In genomic region chr17:19383681-19384470, GRCh38 we compare ENCODE assay signal across 11 cellular contexts. TPM values are rescaled to one million over a fixed set of nuclear protein-coding genes. Genes with fewer than 3 reads are reported as not detected.
A peak's percentile ranks its signal among the peaks of the same experiment; 100 is the strongest.
DNase-seq lines count a peak whose midpoint lies in the region; ATAC-seq and TF ChIP-seq lines count a peak whose summit lies in the region.
"Had no signal": no experiment of that assay in that cellular context is flagged by ENCODE, and none has a peak within 500 bp of the region (broad histone marks: within the 10 kb centered on the region; RNA-seq: fewer than 3 reads in every experiment).

No MANE protein-coding gene starts in this region.

- H3K27ac ChIP-seq in dorsolateral prefrontal cortex (peak overlapping the region; percentile 5 to 93 (median 81)), testis (peak overlapping the region; percentile 79 to 87)

- peaks cover 55% of the 10 kb centered on the region for H3K4me1 ChIP-seq in testis

- H3K4me1 Mint-ChIP-seq in mesothelial cell of epicardium, result peaks cover 59% of the 10 kb centered on the region

- H3K4me3 ChIP-seq in MG63 (no peak overlapping the region), dorsolateral prefrontal cortex (peak overlapping the region in 1 of 59 donors; percentile 42), testis (no peak overlapping the region)

- intact Hi-C loops in dorsolateral prefrontal cortex (cut with DNase I) (loop anchor here in 1 of 2 donors (5.0 to 10.0 kb wide), 3 partner anchors 63 to 261 kb away; partner anchors contain the start of gene ALDH3A2), testis (cut with DNase I; ENCODE audit: low total_unique reads) (no loop called here)

- no peaks in the 10 kb centered on the region for H3K27me3 Mint-ChIP-seq in mesothelial cell of epicardium (ENCODE audit: low read depth)

- no peaks in the 10 kb centered on the region for H3K9me3 ChIP-seq in MG63
- no peaks in the 10 kb centered on the region for H3K9me3 ChIP-seq in testis

- peak overlapping the region; percentile 68 for H3K27ac Mint-ChIP-seq in mesothelial cell of epicardium

- ATAC-seq in HG03439 (IDR thresholded peaks at IDR 0.05; ENCODE audit: unreplicated experiment), result no peak

- no peak for TF ChIP-seq CTCF in dorsolateral prefrontal cortex (IDR thresholded peaks at IDR 0.05 in 54 of 56, conservative IDR thresholded peaks at IDR 0.05 in 2 of 56; ENCODE audit: low read depth in 1 of 56, partially characterized antibody in 56 of 56)
- TF ChIP-seq CTCF in mesothelial cell of epicardium (IDR thresholded peaks at IDR 0.05; ENCODE audit: unreplicated experiment), result no peak
- TF ChIP-seq CTCF in testis (IDR thresholded peaks at IDR 0.05), result no peak

- peaks cover 18% of the 10 kb centered on the region for H3K36me3 Mint-ChIP-seq in mesothelial cell of epicardium

- H3K36me3 ChIP-seq in MG63 (peaks cover 20% of the 10 kb centered on the region), testis (ENCODE audit: low read depth, missing control alignments) (no peaks in the 10 kb centered on the region)

- H3K27me3 ChIP-seq in MG63 (no peaks in the 10 kb centered on the region), dorsolateral prefrontal cortex (no peaks in the 10 kb centered on the region), testis (no peaks in the 10 kb centered on the region)

- 81 to 90% methylated on average over 3 to 6 of the region's 6 CpGs for WGBS in testis, 2 donors

- peak overlapping the region; percentile 75 for H3K4me3 Mint-ChIP-seq in mesothelial cell of epicardium

- no peak for TF ChIP-seq POLR2A in testis (IDR thresholded peaks at IDR 0.05)

- H3K9me3 Mint-ChIP-seq in mesothelial cell of epicardium, result no peaks in the 10 kb centered on the region

- peak; percentile 40 for DNase-seq in MG63
- DNase-seq in dorsolateral prefrontal cortex, result peak in 2 of 10 donors; percentile 20 to 25
- DNase-seq in mesothelial cell of epicardium (ENCODE audit: low spot score in 2 of 2, unreplicated experiment in 2 of 2), result no peak
- no peak for DNase-seq in testis
- DNase-seq in central memory CD4-positive, alpha-beta T cell, result no peak
- no peak for DNase-seq in kidney glomerular epithelial cell (lab: John Stamatoyannopoulos, UW)
- DNase-seq in NCI-H1048 (lab: John Stamatoyannopoulos, UW), result no peak
- DNase-seq: stimulated activated CD4-positive, alpha-beta T cell treated with anti-CD3 and anti-CD28 coated beads, Interleukin-4, amount 100 ng/mL, for 1 hour; T-helper 1 cell had no signal

RNA-seq across cellular contexts. Expression of gene MFAP4, which starts 3.1 kb away (rescaled TPM):
- 3.2 and 4.3 TPM in 2 replicates for total RNA-seq in MG63 (2014; rRNA removed; shearing (Covaris generic); ENCODE audit: low replicate concordance)
- total RNA-seq in dorsolateral prefrontal cortex, result 10 to 100 TPM in 12 of 120 experiments, 1 to 10 TPM in 108; 1.0 to 29.2 (median 4.0) TPM
- total RNA-seq in mesothelial cell of epicardium, result 194 to 213 TPM (median 210 TPM) in 3 replicates
- total RNA-seq in testis, result 10 to 100 TPM; 24.0 to 55.7 TPM
- 108 TPM for polyA plus RNA-seq in testis (ENCODE audit: insufficient read depth, low read depth, low replicate concordance)
- total RNA-seq: activated CD8-positive, alpha-beta memory T cell treated with anti-CD3 and anti-CD28 coated beads for 36 hours had no signal

RNA-seq across cellular contexts. Expression of gene MAPK7, which starts 5.6 kb away (rescaled TPM):
- total RNA-seq in MG63 (2014; rRNA removed; shearing (Covaris generic); ENCODE audit: low replicate concordance), result 2.8 and 10.1 TPM in 2 replicates
- total RNA-seq in dorsolateral prefrontal cortex (10 to 100 TPM in 118 of 120 experiments, 1 to 10 TPM in 2; 9.3 to 31.4 (median 15.9) TPM), mesothelial cell of epicardium (46.0 to 49.0 TPM (median 47.6 TPM) in 3 replicates), testis (10 to 100 TPM; 49.7 to 65.4 TPM)
- polyA plus RNA-seq in testis (ENCODE audit: insufficient read depth, low read depth, low replicate concordance), result 54.1 TPM

RNA-seq across cellular contexts. Expression of gene B9D1, which starts 21.4 kb away (rescaled TPM):
- total RNA-seq in MG63 (2014; rRNA removed; shearing (Covaris generic); ENCODE audit: low replicate concordance), result 14.8 and 30.2 TPM in 2 replicates
- total RNA-seq in dorsolateral prefrontal cortex (10 to 100 TPM; 10.3 to 48.5 (median 28.0) TPM), mesothelial cell of epicardium (20.9 to 26.2 TPM (median 22.2 TPM) in 3 replicates), testis (10 to 100 TPM; 42.1 to 59.9 TPM)
- polyA plus RNA-seq in testis (ENCODE audit: insufficient read depth, low read depth, low replicate concordance), result 132 TPM

RNA-seq across cellular contexts. Expression of gene RNF112, which starts 27.2 kb away (rescaled TPM):
- total RNA-seq in MG63 (2014; rRNA removed; shearing (Covaris generic); ENCODE audit: low replicate concordance), result not detected in 2 replicates
- total RNA-seq in dorsolateral prefrontal cortex, result 10 to 100 TPM; 26.1 to 82.1 (median 51.1) TPM
- total RNA-seq in mesothelial cell of epicardium, result 2.7 to 4.8 TPM (median 4.2 TPM) in 3 replicates
- 1 to 10 TPM; 2.1 to 8.1 TPM for total RNA-seq in testis
- 4.6 TPM for polyA plus RNA-seq in testis (ENCODE audit: insufficient read depth, low read depth, low replicate concordance)
